1 cellular context compared by ENCODE assay signal in the genomic region with DNA sequence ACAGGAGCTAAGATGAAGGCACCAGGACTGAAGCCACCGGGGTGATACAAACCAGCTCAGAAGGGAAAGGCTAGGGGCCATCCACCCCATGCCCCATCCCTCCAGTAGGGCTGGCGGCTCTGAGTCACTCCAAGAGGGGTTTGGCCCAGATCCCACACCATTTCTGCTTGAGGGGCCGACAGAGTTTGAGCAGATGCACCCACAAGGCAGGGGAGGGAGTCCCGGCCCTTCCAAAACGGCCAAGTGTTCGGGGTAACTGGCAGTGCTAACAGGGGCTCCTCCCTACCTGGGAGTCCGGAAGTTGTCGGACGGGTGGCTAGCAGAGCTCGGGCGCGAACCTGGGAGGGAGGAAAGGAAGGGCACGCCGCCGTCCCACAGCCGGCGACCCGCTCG.
TF ChIP-seq lines count a peak whose summit lies in the region.

No MANE protein-coding gene starts in this region.

TF ChIP-seq in A549, 52 proteins besides CTCF, POLR2A, EP300 and RAD21:
- no peak for TF ChIP-seq GATA3 (IDR thresholded peaks at IDR 0.05; ENCODE audit: borderline replicate concordance)
- TF ChIP-seq, protein P1, sequence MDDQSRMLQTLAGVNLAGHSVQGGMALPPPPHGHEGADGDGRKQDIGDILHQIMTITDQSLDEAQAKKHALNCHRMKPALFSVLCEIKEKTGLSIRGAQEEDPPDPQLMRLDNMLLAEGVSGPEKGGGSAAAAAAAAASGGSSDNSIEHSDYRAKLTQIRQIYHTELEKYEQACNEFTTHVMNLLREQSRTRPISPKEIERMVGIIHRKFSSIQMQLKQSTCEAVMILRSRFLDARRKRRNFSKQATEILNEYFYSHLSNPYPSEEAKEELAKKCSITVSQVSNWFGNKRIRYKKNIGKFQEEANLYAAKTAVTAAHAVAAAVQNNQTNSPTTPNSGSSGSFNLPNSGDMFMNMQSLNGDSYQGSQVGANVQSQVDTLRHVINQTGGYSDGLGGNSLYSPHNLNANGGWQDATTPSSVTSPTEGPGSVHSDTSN (IDR thresholded peaks at IDR 0.05), result no peak
- TF ChIP-seq HOXB5 (CRISPR knock-in tag; IDR thresholded peaks at IDR 0.05), result no peak
- TF ChIP-seq RFX5 (IDR thresholded peaks at IDR 0.05), result no peak
- TF ChIP-seq EHMT2 (IDR thresholded peaks at IDR 0.05; ENCODE audit: low read depth), result no peak
- TF ChIP-seq KDM1A (IDR thresholded peaks at IDR 0.05; ENCODE audit: low read depth), result no peak
- no peak for TF ChIP-seq FOSL2 (IDR thresholded peaks at IDR 0.05)
- TF ChIP-seq FOSL2 (CRISPR knock-in tag; IDR thresholded peaks at IDR 0.05), result no peak
- no peak for TF ChIP-seq SREBF2 (IDR thresholded peaks at IDR 0.05)
- TF ChIP-seq, protein P2, sequence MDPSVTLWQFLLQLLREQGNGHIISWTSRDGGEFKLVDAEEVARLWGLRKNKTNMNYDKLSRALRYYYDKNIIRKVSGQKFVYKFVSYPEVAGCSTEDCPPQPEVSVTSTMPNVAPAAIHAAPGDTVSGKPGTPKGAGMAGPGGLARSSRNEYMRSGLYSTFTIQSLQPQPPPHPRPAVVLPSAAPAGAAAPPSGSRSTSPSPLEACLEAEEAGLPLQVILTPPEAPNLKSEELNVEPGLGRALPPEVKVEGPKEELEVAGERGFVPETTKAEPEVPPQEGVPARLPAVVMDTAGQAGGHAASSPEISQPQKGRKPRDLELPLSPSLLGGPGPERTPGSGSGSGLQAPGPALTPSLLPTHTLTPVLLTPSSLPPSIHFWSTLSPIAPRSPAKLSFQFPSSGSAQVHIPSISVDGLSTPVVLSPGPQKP (IDR thresholded peaks at IDR 0.05; ENCODE audit: low read depth, low read length), result no peak
- TF ChIP-seq TFCP2L1 (CRISPR knock-in tag; IDR thresholded peaks at IDR 0.05), result no peak
- TF ChIP-seq, protein P3, sequence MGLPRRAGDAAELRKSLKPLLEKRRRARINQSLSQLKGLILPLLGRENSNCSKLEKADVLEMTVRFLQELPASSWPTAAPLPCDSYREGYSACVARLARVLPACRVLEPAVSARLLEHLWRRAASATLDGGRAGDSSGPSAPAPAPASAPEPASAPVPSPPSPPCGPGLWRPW (IDR thresholded peaks at IDR 0.05), result no peak
- no peak for TF ChIP-seq FOXS1 (CRISPR knock-in tag; IDR thresholded peaks at IDR 0.05)
- TF ChIP-seq NR3C1 (IDR thresholded peaks at IDR 0.05), result no peak
TF ChIP-seq in A549: peak in this region for 0.
